Comparison of ENCODE assay signal across 25 cellular contexts in the genomic region with DNA sequence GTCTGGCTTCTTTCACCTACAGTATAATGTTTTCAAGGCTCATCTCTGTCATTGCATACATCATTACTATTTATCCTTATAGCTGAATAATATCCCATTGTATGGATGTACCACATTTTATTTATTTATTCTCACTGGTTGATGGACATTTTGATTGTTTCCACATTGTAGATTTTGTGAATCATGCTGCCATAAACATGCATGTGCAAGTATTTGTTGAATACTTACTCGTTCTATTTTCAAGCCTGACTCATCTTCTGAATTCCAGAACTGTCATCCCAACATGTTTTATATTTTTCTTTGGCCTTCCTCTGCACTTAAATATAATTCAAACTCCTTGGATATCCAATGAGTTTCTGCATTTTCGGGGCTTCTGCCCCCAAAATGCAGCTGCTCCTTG.
DNase-seq lines count a peak whose midpoint lies in the region; TF ChIP-seq lines count a peak whose summit lies in the region.
"Had no signal": no experiment of that assay in that cellular context is flagged by ENCODE, and none has a peak within 500 bp of the region (broad histone marks: within the 10 kb centered on the region; RNA-seq: fewer than 3 reads in every experiment).

No MANE protein-coding gene starts in this region.

- H2AFZ ChIP-seq in fibroblast of lung (ENCODE audit: low read length) (no peak overlapping the region), hepatocyte (no peak overlapping the region)
- H2AFZ ChIP-seq: parathyroid adenoma had no signal

- DNase-seq in MCF 10A (ENCODE audit: unreplicated experiment) = peak; percentile 67
- DNase-seq in breast epithelium (ENCODE audit: low spot score in 2 of 2) = no peak
- DNase-seq in SJSA1 (ENCODE audit: low read depth in 1 of 2, low spot score in 2 of 2) = peak in 1 of 2 experiments; percentile 59
- peak; percentile 16 to 61 for DNase-seq in fibroblast of lung (ENCODE audit: low read depth in 2 of 2)
- no peak for DNase-seq in hepatocyte (ENCODE audit: low spot score)
- DNase-seq in NCI-H1930 (lab: John Stamatoyannopoulos, UW) = no peak
- no peak for DNase-seq in COLO829 (ENCODE audit: low spot score)
- DNase-seq in T-helper 9 cell = no peak
- DNase-seq: 8988T; activated CD4-positive, alpha-beta T cell treated with anti-CD3 and anti-CD28 coated beads for 48 hours; activated effector memory CD4-positive, alpha-beta T cell treated with Interleukin-2 at 50 U/mL for 16 hours; adrenal gland; caudate nucleus; DMS 273 treated with DMSO at 0.1 percent for 48 hours; hypothalamus; KG1; kidney; NCI-H2029 treated with DMSO at 0.1 percent for 48 hours; NCI-H510A; stimulated activated CD4-positive, alpha-beta T cell treated with anti-CD3 and anti-CD28 coated beads, Interleukin-2, amount 100 ng/mL, for 48 hours; T-cell; upper lobe of left lung had no signal

- TF ChIP-seq POLR2A in breast epithelium (IDR thresholded peaks at IDR 0.05) = no peak

- H3K36me3 ChIP-seq in breast epithelium (no peaks in the 10 kb centered on the region), SJSA1 (no peaks in the 10 kb centered on the region), fibroblast of lung (ENCODE audit: control insufficient read depth, insufficient read depth, low read length) (no peaks in the 10 kb centered on the region), hepatocyte (replicated peaks; ENCODE audit: insufficient read depth, low read depth) (no peaks in the 10 kb centered on the region)
- H3K36me3 ChIP-seq: adrenal gland, upper lobe of left lung had no signal

- POLR2A ChIA-PET in MCF 10A (lab: Yijun Ruan, JAX) = interaction anchor here (1.0 to 2.5 kb wide), 5 partner anchors 11 to 280 kb away, joined by 3 to 16 read pairs (median 6); no protein-coding TSS in a partner anchor

- intact Hi-C loops in MCF 10A (cut with micrococcal nuclease) = loop anchor here (10.0 kb wide), 1 partner anchor 246 kb away; no protein-coding TSS in a partner anchor
- intact Hi-C loops in breast epithelium (cut with DNase I; ENCODE audit: low total_unique reads) = no loop called here

- H3K4me1 ChIP-seq in breast epithelium (no peaks in the 10 kb centered on the region), SJSA1 (replicated peaks) (peaks cover 52% of the 10 kb centered on the region), fibroblast of lung (ENCODE audit: control insufficient read depth, extremely low read depth, insufficient read depth, low read length) (peaks cover 2% of the 10 kb centered on the region), hepatocyte (ENCODE audit: insufficient read depth) (peaks cover 3% of the 10 kb centered on the region)
- H3K4me1 ChIP-seq: parathyroid adenoma, upper lobe of left lung had no signal

- H4K20me1 ChIP-seq in fibroblast of lung (ENCODE audit: control insufficient read depth, extremely low read depth, insufficient read depth, low read length) = no peaks in the 10 kb centered on the region
- no peaks in the 10 kb centered on the region for H4K20me1 ChIP-seq in hepatocyte (ENCODE audit: insufficient read depth, poor library complexity, severe bottlenecking)

- no peaks in the 10 kb centered on the region for H3K9me3 Mint-ChIP-seq in MCF 10A (ENCODE audit: unreplicated experiment)

- H3K79me2 ChIP-seq in fibroblast of lung (ENCODE audit: control insufficient read depth, insufficient read depth, low read length) (no peaks in the 10 kb centered on the region), hepatocyte (no peaks in the 10 kb centered on the region)
- H3K79me2 ChIP-seq: parathyroid adenoma had no signal

- no peak overlapping the region for H3K4me2 ChIP-seq in fibroblast of lung (ENCODE audit: extremely low read depth, insufficient read depth, low read length)
- no peak overlapping the region for H3K4me2 ChIP-seq in hepatocyte

- no peak overlapping the region for H3K4me3 Mint-ChIP-seq in MCF 10A (ENCODE audit: unreplicated experiment)
- H3K4me3 Mint-ChIP-seq: T-cell had no signal

- TF ChIP-seq CTCF in MCF 10A (IDR thresholded peaks at IDR 0.05; ENCODE audit: unreplicated experiment) = no peak
- TF ChIP-seq CTCF in breast epithelium (IDR thresholded peaks at IDR 0.05) = no peak
- TF ChIP-seq CTCF in fibroblast of lung (conservative IDR thresholded peaks at IDR 0.05 in 1 of 2, IDR thresholded peaks at IDR 0.05 in 1 of 2; ENCODE audit: low read depth in 1 of 2, low read length in 2 of 2) = no peak
- TF ChIP-seq CTCF in hepatocyte (IDR thresholded peaks at IDR 0.05; ENCODE audit: poor library complexity) = no peak

- peak overlapping the region; percentile 14 for H3K27ac Mint-ChIP-seq in MCF 10A (ENCODE audit: low read depth, unreplicated experiment)
- H3K27ac Mint-ChIP-seq: T-cell had no signal

- H3K36me3 Mint-ChIP-seq in MCF 10A (ENCODE audit: insufficient read depth, unreplicated experiment) = no peaks in the 10 kb centered on the region
- H3K36me3 Mint-ChIP-seq: T-cell had no signal

- H3K27me3 Mint-ChIP-seq in MCF 10A (ENCODE audit: insufficient read depth, unreplicated experiment) = no peaks in the 10 kb centered on the region

- WGBS in hepatocyte (ENCODE audit: low lambda C conversion rate, missing lambda C conversion rate) = 56% methylated on average over 2 of the region's 2 CpGs

- BruUV-seq in MCF 10A (replicated peaks; lab: Mats Ljungman, UMichigan) = no TSS peak

- H3K27ac ChIP-seq in breast epithelium = no peak overlapping the region
- peak overlapping the region; percentile 87 for H3K27ac ChIP-seq in SJSA1
- no peak overlapping the region for H3K27ac ChIP-seq in fibroblast of lung (ENCODE audit: insufficient read depth, low read length)
- H3K27ac ChIP-seq in hepatocyte = no peak overlapping the region
- H3K27ac ChIP-seq: adrenal gland, C4-2B, parathyroid adenoma, upper lobe of left lung had no signal

- H3K9me3 ChIP-seq in breast epithelium = peaks cover under 1 to 4% of the 10 kb centered on the region in 2 donors
- no peaks in the 10 kb centered on the region for H3K9me3 ChIP-seq in SJSA1 (replicated peaks)
- no peaks in the 10 kb centered on the region for H3K9me3 ChIP-seq in fibroblast of lung (ENCODE audit: control insufficient read depth, insufficient read depth, low read depth, low read length)
- H3K9me3 ChIP-seq in hepatocyte (ENCODE audit: low read depth) = no peaks in the 10 kb centered on the region
- H3K9me3 ChIP-seq: adrenal gland, upper lobe of left lung had no signal

- H3K4me1 Mint-ChIP-seq in MCF 10A (ENCODE audit: insufficient read depth, unreplicated experiment) = peaks cover 47% of the 10 kb centered on the region
- H3K4me1 Mint-ChIP-seq: T-cell had no signal

- CTCF ChIA-PET in MCF 10A (lab: Yijun Ruan, JAX) = interaction anchor here (0.6 to 2.3 kb wide), 3 partner anchors 16 to 280 kb away, joined by 3 to 12 read pairs (median 10); no protein-coding TSS in a partner anchor

- no peaks in the 10 kb centered on the region for H3K9me2 ChIP-seq in hepatocyte (replicated peaks; ENCODE audit: insufficient read depth)

- H3K27me3 ChIP-seq in breast epithelium (no peaks in the 10 kb centered on the region), SJSA1 (replicated peaks) (no peaks in the 10 kb centered on the region), fibroblast of lung (ENCODE audit: control insufficient read depth, insufficient read depth, low read length) (no peaks in the 10 kb centered on the region), hepatocyte (no peaks in the 10 kb centered on the region)
- H3K27me3 ChIP-seq: adrenal gland, upper lobe of left lung had no signal

- H3K9ac ChIP-seq in fibroblast of lung (ENCODE audit: insufficient read depth, low read length) = no peak overlapping the region
- H3K9ac ChIP-seq: parathyroid adenoma had no signal

- H3K4me3 ChIP-seq in breast epithelium (no peak overlapping the region), SJSA1 (no peak overlapping the region), fibroblast of lung (replicated peaks in 1 of 4; ENCODE audit: control extremely low read depth in 1 of 4, insufficient read depth in 1 of 4, low read depth in 3 of 4, low read length in 4 of 4) (no peak overlapping the region), hepatocyte (no peak overlapping the region)
- H3K4me3 ChIP-seq: adrenal gland, skin epidermis, upper lobe of left lung had no signal

Comparison
In these comparisons a context has a peak if more than half of its experiments do, and no peak if none do; other contexts are left out.
1. DNase-seq: peak in MCF 10A (single experiment) and fibroblast of lung (2 of 2); none in breast epithelium (0 of 2), hepatocyte (single experiment), NCI-H1930 (0 of 2), COLO829 (single experiment) and T-helper 9 cell (single experiment).